22 cellular contexts compared by ENCODE assay signal in the genomic region with DNA sequence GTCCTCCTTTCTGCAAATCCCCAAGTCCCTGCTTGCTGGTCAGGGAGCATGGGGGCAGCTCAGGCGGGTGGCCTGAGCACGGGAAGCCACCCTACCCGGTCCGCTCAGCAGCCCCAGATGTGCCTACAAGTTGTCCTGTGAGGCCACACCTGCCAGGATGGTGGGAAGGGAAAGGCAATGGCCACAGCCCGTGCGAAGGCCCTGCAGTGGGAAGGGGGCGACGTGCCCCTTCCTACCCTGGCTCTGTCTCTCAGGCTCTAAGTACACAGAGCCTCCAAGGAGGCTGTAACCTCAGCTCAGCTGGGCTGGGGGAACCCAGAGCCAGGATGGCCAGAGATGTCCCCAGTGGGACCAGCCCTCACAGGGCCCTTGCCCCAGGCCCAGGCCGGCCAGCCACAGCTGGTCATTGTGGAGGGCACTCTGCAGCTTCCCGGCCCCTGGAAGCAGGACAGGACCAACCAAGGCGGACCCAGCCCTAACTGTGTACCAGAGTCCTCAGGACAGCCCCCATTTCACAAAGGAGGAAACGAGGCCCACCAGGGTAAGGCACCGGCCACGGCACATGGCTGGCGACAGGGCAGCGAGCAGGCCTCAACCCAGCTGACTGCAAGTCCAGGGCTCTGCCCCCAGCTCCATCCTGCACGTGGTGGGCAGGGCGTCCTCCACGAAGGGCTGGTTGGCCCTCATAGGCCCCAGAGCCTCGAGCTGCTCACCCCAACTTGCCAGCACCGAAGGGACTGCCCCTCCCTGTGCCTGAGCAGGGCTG.
"Had no signal": no experiment of that assay in that cellular context is flagged by ENCODE, and none has a peak within 500 bp of the region (broad histone marks: within the 10 kb centered on the region; RNA-seq: fewer than 3 reads in every experiment).

No MANE protein-coding gene starts in this region.

- H3K4me3 ChIP-seq: MG63, SJSA1, SK-N-MC had no signal

- H3K36me3 ChIP-seq: MG63, SJSA1 had no signal

- DNase-seq: Karpas-422, KG1, MG63, NCI-H1092, NCI-H1105 treated with DMSO at 0.1 percent for 48 hours, NCI-H1417 treated with DMSO at 0.1 percent for 48 hours, NCI-H146, NCI-H1694 treated with DMSO at 0.1 percent for 48 hours, NCI-H1930, NCI-H2081, NCI-H2107, NCI-H2227 treated with DMSO at 0.1 percent for 48 hours, NCI-H524, NCI-H526 treated with DMSO at 0.1 percent for 48 hours, NCI-H774, PC-3, SHP77 treated with DMSO at 0.1 percent for 48 hours had no signal

- ATAC-seq: Panc1, PC-3, Right ventricle myocardium inferior had no signal

- H3K9me3 ChIP-seq: MG63, SJSA1 had no signal

- H3K4me1 ChIP-seq: SJSA1 had no signal

- H3K27ac ChIP-seq: HL-60, SJSA1, SK-N-MC had no signal
